In the genomic region with DNA sequence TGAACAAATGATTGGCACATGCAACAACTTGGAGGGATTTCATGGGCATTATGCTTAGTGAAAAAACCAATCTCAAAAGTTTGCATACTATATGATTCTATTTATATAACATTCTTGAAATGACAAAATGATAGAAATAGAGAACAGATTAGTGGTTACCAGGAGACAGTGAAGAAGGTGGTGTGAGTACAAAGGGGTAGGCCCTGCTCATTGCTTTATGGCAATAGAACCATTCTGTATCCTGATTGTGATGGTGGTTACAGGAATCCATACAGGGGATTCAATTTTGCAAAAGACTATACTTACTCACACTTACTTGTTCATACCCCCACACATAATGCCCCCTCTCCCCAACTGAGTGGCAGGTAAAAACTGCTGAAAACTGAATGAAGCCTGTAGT, we compare ENCODE assay signal across 21 cellular contexts. TPM values are rescaled to one million over a fixed set of nuclear protein-coding genes. Genes with fewer than 3 reads are reported as not detected.
"Had no signal": no experiment of that assay in that cellular context is flagged by ENCODE, and none has a peak within 500 bp of the region (broad histone marks: within the 10 kb centered on the region; RNA-seq: fewer than 3 reads in every experiment).

No MANE protein-coding gene starts in this region.

- H3K4me1 Mint-ChIP-seq: memory B cell; stimulated activated memory B cell treated with anti-CD40 and anti-IgM and Interleukin-4, amounts not matched to agents 10 μg/mL and 1 μg/mL and 100 μg/mL, for 72 hours had no signal

- ATAC-seq: foreskin keratinocyte; gastroesophageal sphincter; heart left ventricle; left lobe of liver; natural killer cell; psoas muscle; right cardiac atrium; stimulated activated memory B cell treated with anti-CD40 and anti-IgM and Interleukin-4, amounts not matched to agents 10 μg/mL and 1 μg/mL and 100 μg/mL, for 72 hours had no signal

- H3K27ac Mint-ChIP-seq: memory B cell; natural killer cell; stimulated activated memory B cell treated with anti-CD40 and anti-IgM and Interleukin-4, amounts not matched to agents 10 μg/mL and 1 μg/mL and 100 μg/mL, for 72 hours had no signal

- H3K9me3 Mint-ChIP-seq: memory B cell; natural killer cell; stimulated activated memory B cell treated with anti-CD40 and anti-IgM and Interleukin-4, amounts not matched to agents 10 μg/mL and 1 μg/mL and 100 μg/mL, for 72 hours had no signal

- DNase-seq: dermis blood vessel endothelial cell; effector memory CD4-positive, alpha-beta T cell; foreskin keratinocyte; heart left ventricle; kidney; natural killer cell; occipital lobe; ovary; posterior cingulate gyrus; psoas muscle; right cardiac atrium; sigmoid colon; stimulated activated CD4-positive, alpha-beta T cell treated with anti-CD3 and anti-CD28 coated beads, Interleukin-2, amount 100 ng/mL, for 24 hours; stimulated activated CD4-positive, alpha-beta T cell treated with anti-CD3 and anti-CD28 coated beads, Interleukin-4, amount 100 ng/mL, for 24 hours; stomach; thyroid gland; trophoblast cell had no signal

- H3K4me3 Mint-ChIP-seq: memory B cell; natural killer cell; stimulated activated memory B cell treated with anti-CD40 and anti-IgM and Interleukin-4, amounts not matched to agents 10 μg/mL and 1 μg/mL and 100 μg/mL, for 72 hours had no signal

- H3K36me3 Mint-ChIP-seq: memory B cell; natural killer cell; stimulated activated memory B cell treated with anti-CD40 and anti-IgM and Interleukin-4, amounts not matched to agents 10 μg/mL and 1 μg/mL and 100 μg/mL, for 72 hours had no signal

RNA-seq across cellular contexts. Expression of gene LAMA4, which starts 30.2 kb away (rescaled TPM):
- total RNA-seq: foreskin keratinocyte, natural killer cell had no signal
